Comparison of ENCODE assay signal across 16 cellular contexts in the genomic region with DNA sequence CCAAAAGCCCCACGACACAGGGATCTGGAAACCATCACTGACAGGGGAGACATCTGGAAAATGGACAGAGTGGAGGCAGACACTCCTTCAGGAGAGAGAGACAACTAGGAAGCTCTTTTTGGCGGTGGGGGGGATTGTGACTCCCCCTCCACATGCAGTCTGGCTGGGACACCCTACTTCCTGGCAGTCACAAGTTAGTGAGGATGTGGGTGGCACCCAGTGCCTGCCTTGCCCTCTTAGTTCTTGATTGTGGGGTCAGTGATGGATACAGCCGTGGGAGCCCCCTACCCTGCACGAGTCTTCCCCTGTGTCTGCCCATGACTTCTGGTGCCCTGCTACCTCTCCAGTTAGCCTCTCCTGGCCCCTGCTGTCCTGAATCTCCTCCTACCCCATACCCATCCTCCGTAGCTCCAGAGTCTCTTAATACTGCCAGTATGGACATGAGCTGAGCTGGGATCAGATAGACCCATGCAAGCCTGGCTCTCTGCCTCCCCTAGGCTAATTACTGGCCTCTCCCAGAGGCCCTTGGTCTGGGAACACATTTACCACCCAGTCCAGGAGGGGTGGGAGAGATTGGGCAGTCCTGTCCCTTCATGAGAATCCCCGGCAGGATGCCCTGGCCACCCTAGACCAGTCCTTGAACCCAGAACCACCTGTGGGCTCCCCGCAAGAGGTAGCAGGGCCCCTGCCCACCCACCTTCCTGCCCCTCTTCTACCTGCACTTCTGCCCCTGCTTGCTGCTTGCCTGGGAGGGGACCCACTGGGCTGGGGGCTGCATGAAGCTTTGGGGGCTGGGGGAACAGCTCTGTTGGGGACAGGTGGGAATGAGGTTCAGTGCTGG. TPM values are rescaled to one million over a fixed set of nuclear protein-coding genes. Genes with fewer than 3 reads are reported as not detected.
DNase-seq lines count a peak whose midpoint lies in the region; ATAC-seq and TF ChIP-seq lines count a peak whose summit lies in the region.
"Had no signal": no experiment of that assay in that cellular context is flagged by ENCODE, and none has a peak within 500 bp of the region (broad histone marks: within the 10 kb centered on the region; RNA-seq: fewer than 3 reads in every experiment).

No MANE protein-coding gene starts in this region.

- no peak overlapping the region for H3K27ac ChIP-seq in right cardiac atrium (ENCODE audit: low read length)
- H3K27ac ChIP-seq in lower lobe of right lung: no peak overlapping the region
- no peak overlapping the region for H3K27ac ChIP-seq in aorta (ENCODE audit: low read depth in 1 of 2, low read length in 2 of 2)
- H3K27ac ChIP-seq: C4-2B, KMS-11, thyroid gland had no signal

- intact Hi-C loops in right cardiac atrium (cut with DNase I): loop anchor here (10.0 kb wide), 5 partner anchors 90 to 640 kb away; a partner anchor contains a TSS
- intact Hi-C loops in left ventricle myocardium superior (cut with micrococcal nuclease): no loop called here
- intact Hi-C loops in lower lobe of right lung (cut with DNase I): no loop called here
- intact Hi-C loops in aorta (cut with DNase I): loop anchor here (5.0 to 10.0 kb wide), 3 partner anchors 43 to 640 kb away; no protein-coding TSS in a partner anchor

- no peak overlapping the region for H3K27ac Mint-ChIP-seq in WTC11
- H3K27ac Mint-ChIP-seq: activated naive CD8-positive, alpha-beta T cell; stimulated activated naive B cell treated with anti-CD40 and anti-IgM and Interleukin-4, amounts not matched to agents 10 μg/mL and 1 μg/mL and 100 μg/mL, for 72 hours had no signal

- CTCF ChIA-PET in WTC11 (lab: Charles Lee): interaction anchor here (0.5 to 8.4 kb wide), 57 partner anchors 9 to 815 kb away, joined by 3 to 171 read pairs (median 5); a partner anchor contains a TSS

- DNase-seq in right cardiac atrium (no peak), left ventricle myocardium superior (no peak), WTC11 (ENCODE audit: low spot score) (no peak), lower lobe of right lung (no peak), aorta (no peak), NCI-H128 (lab: John Stamatoyannopoulos, UW; ENCODE audit: unreplicated experiment) (no peak)
- DNase-seq in activated CD4-positive, alpha-beta T cell treated with anti-CD3 and anti-CD28 coated beads, Interleukin-2, amount 50 U/mL, for 48 hours: no peak
- DNase-seq: GF-D8 had no signal

- peaks cover 24% of the 10 kb centered on the region for H3K36me3 Mint-ChIP-seq in WTC11

- H3K4me3 ChIP-seq in right cardiac atrium (ENCODE audit: low read length) (no peak overlapping the region), lower lobe of right lung (no peak overlapping the region), aorta (ENCODE audit: low read length in 2 of 2) (no peak overlapping the region)
- H3K4me3 ChIP-seq: thyroid gland had no signal

- peaks cover 21% of the 10 kb centered on the region for H3K9me3 Mint-ChIP-seq in WTC11

- H3K4me1 Mint-ChIP-seq in WTC11: no peaks in the 10 kb centered on the region

- H3K27me3 ChIP-seq in right cardiac atrium (ENCODE audit: control insufficient read depth, insufficient read depth): no peaks in the 10 kb centered on the region
- H3K27me3 ChIP-seq in lower lobe of right lung (ENCODE audit: low read depth): no peaks in the 10 kb centered on the region
- no peaks in the 10 kb centered on the region for H3K27me3 ChIP-seq in aorta (ENCODE audit: control insufficient read depth in 1 of 2, insufficient read depth in 2 of 2, low read length in 1 of 2)
- H3K27me3 ChIP-seq: thyroid gland had no signal

- H3K36me3 ChIP-seq in lower lobe of right lung (no peaks in the 10 kb centered on the region), aorta (ENCODE audit: control insufficient read depth in 1 of 2, insufficient read depth in 2 of 2, low read length in 1 of 2) (no peaks in the 10 kb centered on the region)
- H3K36me3 ChIP-seq: thyroid gland had no signal

- H3K9me3 ChIP-seq in right cardiac atrium (ENCODE audit: control insufficient read depth, low read length): no peaks in the 10 kb centered on the region
- peaks cover 5% of the 10 kb centered on the region for H3K9me3 ChIP-seq in lower lobe of right lung
- H3K9me3 ChIP-seq in aorta (ENCODE audit: control insufficient read depth, low read length): peaks cover 1% of the 10 kb centered on the region
- H3K9me3 ChIP-seq: thyroid gland had no signal

- no peak overlapping the region for H3K4me3 Mint-ChIP-seq in WTC11
- H3K4me3 Mint-ChIP-seq: activated naive CD8-positive, alpha-beta T cell; stimulated activated naive B cell treated with anti-CD40 and anti-IgM and Interleukin-4, amounts not matched to agents 10 μg/mL and 1 μg/mL and 100 μg/mL, for 72 hours had no signal

- H3K4me1 ChIP-seq in right cardiac atrium (ENCODE audit: control insufficient read depth, insufficient read depth, low read length) (no peaks in the 10 kb centered on the region), lower lobe of right lung (peaks cover 4% of the 10 kb centered on the region), aorta (ENCODE audit: control insufficient read depth in 1 of 2, insufficient read depth in 2 of 2, low read length in 2 of 2) (no peaks in the 10 kb centered on the region)
- H3K4me1 ChIP-seq: thyroid gland had no signal

- H3K27me3 Mint-ChIP-seq in WTC11 (ENCODE audit: low read depth): peaks cover 16% of the 10 kb centered on the region
- H3K27me3 Mint-ChIP-seq: activated naive CD8-positive, alpha-beta T cell had no signal

- WGBS in right cardiac atrium: 76% methylated on average over 7 of the region's 7 CpGs
- 78 to 79% methylated on average over 7 of the region's 7 CpGs for WGBS in aorta, 2 donors

- no peak for TF ChIP-seq CTCF in WTC11 (IDR thresholded peaks at IDR 0.05)
- TF ChIP-seq CTCF in lower lobe of right lung (IDR thresholded peaks at IDR 0.05): no peak

- POLR2A ChIA-PET in WTC11 (lab: Charles Lee): interaction anchor here (0.5 to 1.0 kb wide), 3 partner anchors 18 to 191 kb away, joined by 3 to 12 read pairs (median 3); no protein-coding TSS in a partner anchor

- ATAC-seq in right cardiac atrium (peak; percentile 23 to 31), left ventricle myocardium superior (no peak), WTC11 (peak; percentile 13), lower lobe of right lung (peak; percentile 16 to 36), aorta (ENCODE audit: low FRiP score) (peak; percentile 34), HG02884 (IDR thresholded peaks at IDR 0.05; ENCODE audit: unreplicated experiment) (no peak)

TF ChIP-seq in WTC11, 78 proteins besides CTCF, POLR2A, EP300 and RAD21 (continues in another document):
- TF ChIP-seq, protein P1, sequence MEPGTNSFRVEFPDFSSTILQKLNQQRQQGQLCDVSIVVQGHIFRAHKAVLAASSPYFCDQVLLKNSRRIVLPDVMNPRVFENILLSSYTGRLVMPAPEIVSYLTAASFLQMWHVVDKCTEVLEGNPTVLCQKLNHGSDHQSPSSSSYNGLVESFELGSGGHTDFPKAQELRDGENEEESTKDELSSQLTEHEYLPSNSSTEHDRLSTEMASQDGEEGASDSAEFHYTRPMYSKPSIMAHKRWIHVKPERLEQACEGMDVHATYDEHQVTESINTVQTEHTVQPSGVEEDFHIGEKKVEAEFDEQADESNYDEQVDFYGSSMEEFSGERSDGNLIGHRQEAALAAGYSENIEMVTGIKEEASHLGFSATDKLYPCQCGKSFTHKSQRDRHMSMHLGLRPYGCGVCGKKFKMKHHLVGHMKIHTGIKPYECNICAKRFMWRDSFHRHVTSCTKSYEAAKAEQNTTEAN (CRISPR knock-in tag; IDR thresholded peaks at IDR 0.05): no peak
- TF ChIP-seq, protein P2, sequence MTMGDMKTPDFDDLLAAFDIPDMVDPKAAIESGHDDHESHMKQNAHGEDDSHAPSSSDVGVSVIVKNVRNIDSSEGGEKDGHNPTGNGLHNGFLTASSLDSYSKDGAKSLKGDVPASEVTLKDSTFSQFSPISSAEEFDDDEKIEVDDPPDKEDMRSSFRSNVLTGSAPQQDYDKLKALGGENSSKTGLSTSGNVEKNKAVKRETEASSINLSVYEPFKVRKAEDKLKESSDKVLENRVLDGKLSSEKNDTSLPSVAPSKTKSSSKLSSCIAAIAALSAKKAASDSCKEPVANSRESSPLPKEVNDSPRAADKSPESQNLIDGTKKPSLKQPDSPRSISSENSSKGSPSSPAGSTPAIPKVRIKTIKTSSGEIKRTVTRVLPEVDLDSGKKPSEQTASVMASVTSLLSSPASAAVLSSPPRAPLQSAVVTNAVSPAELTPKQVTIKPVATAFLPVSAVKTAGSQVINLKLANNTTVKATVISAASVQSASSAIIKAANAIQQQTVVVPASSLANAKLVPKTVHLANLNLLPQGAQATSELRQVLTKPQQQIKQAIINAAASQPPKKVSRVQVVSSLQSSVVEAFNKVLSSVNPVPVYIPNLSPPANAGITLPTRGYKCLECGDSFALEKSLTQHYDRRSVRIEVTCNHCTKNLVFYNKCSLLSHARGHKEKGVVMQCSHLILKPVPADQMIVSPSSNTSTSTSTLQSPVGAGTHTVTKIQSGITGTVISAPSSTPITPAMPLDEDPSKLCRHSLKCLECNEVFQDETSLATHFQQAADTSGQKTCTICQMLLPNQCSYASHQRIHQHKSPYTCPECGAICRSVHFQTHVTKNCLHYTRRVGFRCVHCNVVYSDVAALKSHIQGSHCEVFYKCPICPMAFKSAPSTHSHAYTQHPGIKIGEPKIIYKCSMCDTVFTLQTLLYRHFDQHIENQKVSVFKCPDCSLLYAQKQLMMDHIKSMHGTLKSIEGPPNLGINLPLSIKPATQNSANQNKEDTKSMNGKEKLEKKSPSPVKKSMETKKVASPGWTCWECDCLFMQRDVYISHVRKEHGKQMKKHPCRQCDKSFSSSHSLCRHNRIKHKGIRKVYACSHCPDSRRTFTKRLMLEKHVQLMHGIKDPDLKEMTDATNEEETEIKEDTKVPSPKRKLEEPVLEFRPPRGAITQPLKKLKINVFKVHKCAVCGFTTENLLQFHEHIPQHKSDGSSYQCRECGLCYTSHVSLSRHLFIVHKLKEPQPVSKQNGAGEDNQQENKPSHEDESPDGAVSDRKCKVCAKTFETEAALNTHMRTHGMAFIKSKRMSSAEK (CRISPR knock-in tag; IDR thresholded peaks at IDR 0.05; ENCODE audit: borderline replicate concordance): no peak

RNA-seq across cellular contexts. Expression of a gene that starts 22.8 kb away (rescaled TPM):
- total RNA-seq in right cardiac atrium (10 to 100 TPM; 16.8 to 19.3 (median 17.8) TPM), left ventricle myocardium superior (16.6 TPM), WTC11 (2021) (69.6 to 78.2 TPM (median 77.9 TPM) in 3 replicates), lower lobe of right lung (16.4 TPM), aorta (10 to 100 TPM in 1 of 2 donors, 1 to 10 TPM in 1; 9.0 to 17.4 TPM)
- polyA plus RNA-seq in right cardiac atrium (20.8 TPM), aorta (10 to 100 TPM in 1 of 2 donors, 1 to 10 TPM in 1; 5.5 to 19.4 TPM)

RNA-seq across cellular contexts. Expression of a gene that starts 23.1 kb away (rescaled TPM):
- 100 to 1,000 TPM; 136 to 162 (median 151) TPM for total RNA-seq in right cardiac atrium
- polyA plus RNA-seq in right cardiac atrium: 119 TPM
- 121 TPM for total RNA-seq in left ventricle myocardium superior
- 377 to 400 TPM (median 384 TPM) in 3 replicates for total RNA-seq in WTC11 (2021)
- total RNA-seq in lower lobe of right lung: 159 TPM
- total RNA-seq in aorta: 100 to 1,000 TPM; 176 to 184 TPM
- 100 to 1,000 TPM in 1 of 2 donors, 10 to 100 TPM in 1; 74.8 to 207 TPM for polyA plus RNA-seq in aorta

RNA-seq across cellular contexts. Expression of a gene that starts 39.3 kb away (rescaled TPM):
- total RNA-seq in right cardiac atrium (1 to 10 TPM in 2 of 4 donors, under 1 TPM in 2; 0.74 to 1.6 (median 0.99) TPM), left ventricle myocardium superior (0.40 TPM), WTC11 (2021) (6.0 to 8.6 TPM (median 6.1 TPM) in 3 replicates), lower lobe of right lung (8.2 TPM), aorta (1 to 10 TPM; 1.2 to 7.0 TPM)
- polyA plus RNA-seq in right cardiac atrium (0.95 TPM), aorta (under 1 TPM; 0.13 to 0.69 TPM)
- total RNA-seq: activated CD8-positive, alpha-beta memory T cell treated with anti-CD3 and anti-CD28 coated beads for 36 hours; chondrocyte had no signal

Comparison
In these comparisons a context has a peak if more than half of its experiments do, and no peak if none do; other contexts are left out.
1. ATAC-seq: peak in right cardiac atrium (2 of 2), WTC11 (single experiment), lower lobe of right lung (2 of 2) and aorta (single experiment); none in left ventricle myocardium superior (single experiment) and HG02884 (single experiment).
2. intact Hi-C loops: an anchor here in right cardiac atrium (10.0 kb wide) and aorta (5.0 to 10.0 kb wide); none called in left ventricle myocardium superior and lower lobe of right lung.